8 cellular contexts compared by ENCODE assay signal in the genomic region with DNA sequence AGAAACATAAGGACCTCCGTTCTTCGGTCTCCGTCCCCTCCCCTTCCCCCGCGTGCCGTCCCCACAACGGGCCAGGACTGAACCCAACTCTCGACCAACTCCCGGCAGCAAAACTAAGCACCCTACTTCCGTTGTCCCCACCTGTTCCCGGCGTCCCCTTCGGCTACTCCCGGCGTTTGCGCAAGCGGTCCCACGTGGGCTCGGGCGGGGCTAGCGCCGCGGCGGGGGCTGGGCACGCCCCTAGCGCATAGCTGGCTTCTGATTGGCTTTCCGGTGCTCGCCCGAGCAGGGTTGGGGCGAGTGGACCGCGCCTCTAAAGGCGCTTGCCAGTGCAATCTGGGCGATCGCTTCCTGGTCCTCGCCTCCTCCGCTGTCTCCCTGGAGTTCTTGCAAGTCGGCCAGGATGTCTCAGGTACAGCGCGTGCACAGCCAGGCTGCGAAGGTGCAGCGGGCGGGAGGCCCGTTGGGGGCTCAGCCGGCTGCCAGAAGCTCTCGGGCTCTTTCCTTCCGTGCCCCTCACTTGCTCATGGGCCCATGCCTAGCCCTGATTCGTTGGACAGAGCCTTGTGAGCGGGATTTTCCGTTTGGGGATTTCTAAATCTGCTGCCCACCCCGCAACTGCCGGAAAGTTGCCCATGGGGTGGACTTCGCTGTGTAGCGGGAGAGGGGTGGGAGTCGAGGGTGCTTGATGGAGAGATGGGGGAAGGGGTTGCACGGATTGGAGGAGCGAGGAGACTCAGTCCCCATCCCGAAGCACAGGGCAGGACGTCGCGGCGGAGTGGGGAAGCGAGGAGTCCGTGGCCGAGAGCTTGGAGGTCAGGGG. TPM values are rescaled to one million over a fixed set of nuclear protein-coding genes. Genes with fewer than 3 reads are reported as not detected.
A peak's percentile ranks its signal among the peaks of the same experiment; 100 is the strongest.
DNase-seq lines count a peak whose midpoint lies in the region; ATAC-seq and TF ChIP-seq lines count a peak whose summit lies in the region.

TSS of gene C2orf76 (minus strand) at position 186 of the 823 bp plus-strand sequence. CDS start 26,875 bp downstream, outside the sequence.
TSS of gene DBI (plus strand) at position 329 of the 823 bp plus-strand sequence. CDS start at position 404, 75 bp downstream.

- peak; percentile 95 for ATAC-seq in HG02678 (IDR thresholded peaks at IDR 0.05; ENCODE audit: unreplicated experiment)
- ATAC-seq in activated naive CD8-positive, alpha-beta T cell treated with anti-CD3 and anti-CD28 coated beads, Interleukin-2, amount 50 U/mL, for 24 hours: peak; percentile 94
- ATAC-seq in Right ventricle myocardium superior (ENCODE audit: poor library complexity): peak; percentile 96

- peaks cover 57% of the 10 kb centered on the region for H3K79me2 ChIP-seq in SU-DHL-6 (ENCODE audit: insufficient read depth, low read length)
- H3K79me2 ChIP-seq in parathyroid adenoma: peaks cover 20% of the 10 kb centered on the region

- H3K27ac ChIP-seq in SU-DHL-6 (ENCODE audit: low read depth, low read length): peak within 1 kb of the TSS; percentile 82
- peak within 1 kb of the TSS; percentile 98 for H3K27ac ChIP-seq in parathyroid adenoma
- H3K27ac ChIP-seq in tibial nerve: peak within 1 kb of the TSS; percentile 69 to 91 (median 88)

- H3K27me3 ChIP-seq in SU-DHL-6 (ENCODE audit: low read length): no peaks in the 10 kb centered on the region
- H3K27me3 ChIP-seq in parathyroid adenoma (ENCODE audit: control insufficient read depth, insufficient read depth, low read length): no peaks in the 10 kb centered on the region
- no peaks in the 10 kb centered on the region for H3K27me3 ChIP-seq in tibial nerve

- H3K36me3 ChIP-seq in SU-DHL-6 (ENCODE audit: low read length): peaks cover 32% of the 10 kb centered on the region
- no peaks in the 10 kb centered on the region for H3K36me3 ChIP-seq in parathyroid adenoma (ENCODE audit: control insufficient read depth, insufficient read depth, low read length)
- H3K36me3 ChIP-seq in tibial nerve: peaks cover 0 to 36% (median 0%) of the 10 kb centered on the region in 3 donors

- H3K9ac ChIP-seq in SU-DHL-6 (ENCODE audit: low read length): peak within 1 kb of the TSS; percentile 99
- H3K9ac ChIP-seq in parathyroid adenoma: peak within 1 kb of the TSS; percentile 67

- peak within 1 kb of the TSS; percentile 42 for H2AFZ ChIP-seq in SU-DHL-6 (ENCODE audit: low read depth, low read length, severe bottlenecking)
- peak within 1 kb of the TSS; percentile 92 for H2AFZ ChIP-seq in parathyroid adenoma

- H3K27ac Mint-ChIP-seq in activated naive CD8-positive, alpha-beta T cell treated with anti-CD3 and anti-CD28 coated beads, Interleukin-2, amount 50 U/mL, for 24 hours: peak within 1 kb of the TSS; percentile 100

- peaks cover under 1% of the 10 kb centered on the region for H3K9me3 Mint-ChIP-seq in activated naive CD8-positive, alpha-beta T cell treated with anti-CD3 and anti-CD28 coated beads, Interleukin-2, amount 50 U/mL, for 24 hours

- peaks cover 17% of the 10 kb centered on the region; the same call in 1 of the 2 replicates for H4K20me1 ChIP-seq in SU-DHL-6 (ENCODE audit: low read depth, low read length)

- H3K4me2 ChIP-seq in SU-DHL-6 (ENCODE audit: low read depth, low read length, poor library complexity, severe bottlenecking): peak within 1 kb of the TSS; percentile 86
- H3K4me2 ChIP-seq in parathyroid adenoma (ENCODE audit: low read length): peak within 1 kb of the TSS; percentile 93

- no peak for TF ChIP-seq CTCF in SU-DHL-6 (IDR thresholded peaks at IDR 0.05; ENCODE audit: insufficient read depth, low read length, poor library complexity, severe bottlenecking)
- TF ChIP-seq CTCF in parathyroid adenoma (IDR thresholded peaks at IDR 0.05): peak; percentile 1
- TF ChIP-seq CTCF in tibial nerve (IDR thresholded peaks at IDR 0.05): peak in 1 of 5 experiments; percentile 33

- peak within 1 kb of the TSS; percentile 100 for H3K4me3 Mint-ChIP-seq in activated naive CD8-positive, alpha-beta T cell treated with anti-CD3 and anti-CD28 coated beads, Interleukin-2, amount 50 U/mL, for 24 hours

- peaks cover 40% of the 10 kb centered on the region for H3K4me1 Mint-ChIP-seq in activated naive CD8-positive, alpha-beta T cell treated with anti-CD3 and anti-CD28 coated beads, Interleukin-2, amount 50 U/mL, for 24 hours

- peak; percentile 96 for TF ChIP-seq POLR2A in GM10847 (IDR thresholded peaks at IDR 0.05; ENCODE audit: extremely low read depth, insufficient read length)
- peak; percentile 72 to 91 for TF ChIP-seq POLR2A in tibial nerve (IDR thresholded peaks at IDR 0.05)

- H3K4me3 ChIP-seq in SU-DHL-6 (ENCODE audit: insufficient read depth, low read length, poor library complexity, severe bottlenecking) (peak within 1 kb of the TSS; percentile 99), parathyroid adenoma (ENCODE audit: low read depth, low read length) (peak within 1 kb of the TSS; percentile 94), tibial nerve (peak within 1 kb of the TSS; percentile 63 to 84 (median 78))

- WGBS in tibial nerve, 2 donors: 0 to 1% methylated on average over 55 to 56 of the region's 65 CpGs

- no peaks in the 10 kb centered on the region for H3K9me2 ChIP-seq in SU-DHL-6 (replicated peaks; ENCODE audit: insufficient read depth, low read length)

- peak; percentile 95 to 98 for TF ChIP-seq EP300 in tibial nerve (IDR thresholded peaks at IDR 0.05)

- peaks cover 44% of the 10 kb centered on the region for H3K36me3 Mint-ChIP-seq in activated naive CD8-positive, alpha-beta T cell treated with anti-CD3 and anti-CD28 coated beads, Interleukin-2, amount 50 U/mL, for 24 hours (ENCODE audit: low read depth)

- H3K27me3 Mint-ChIP-seq in activated naive CD8-positive, alpha-beta T cell treated with anti-CD3 and anti-CD28 coated beads, Interleukin-2, amount 50 U/mL, for 24 hours: no peaks in the 10 kb centered on the region

- peak; percentile 86 for DNase-seq in NCI-H128 (lab: John Stamatoyannopoulos, UW; ENCODE audit: unreplicated experiment)
- peak; percentile 93 for DNase-seq in activated naive CD8-positive, alpha-beta T cell treated with anti-CD3 and anti-CD28 coated beads, Interleukin-2, amount 50 U/mL, for 24 hours
- DNase-seq in Right ventricle myocardium superior: peak; percentile 96
- DNase-seq in tibial nerve (ENCODE audit: low spot score in 2 of 2): peak; percentile 87 to 88

- intact Hi-C loops in Right ventricle myocardium superior (cut with DNase I): no loop called here

- peaks cover 39% of the 10 kb centered on the region for H3K4me1 ChIP-seq in parathyroid adenoma
- peaks cover 0 to 59% (median 24%) of the 10 kb centered on the region in 4 donors for H3K4me1 ChIP-seq in tibial nerve

- H3K9me3 ChIP-seq in SU-DHL-6 (ENCODE audit: insufficient read depth, low read length) (no peaks in the 10 kb centered on the region), parathyroid adenoma (ENCODE audit: control insufficient read depth, low read length) (no peaks in the 10 kb centered on the region), tibial nerve (no peaks in the 10 kb centered on the region)

- 0 out of 2 replicates have a peak, but pooled peaks cover 4% of the 10 kb centered on the region for H3F3A ChIP-seq in SU-DHL-6 (ENCODE audit: insufficient read depth)

RNA-seq across cellular contexts. Expression of gene C2orf76, which starts in this region (rescaled TPM):
- total RNA-seq in Right ventricle myocardium superior (7.9 TPM), tibial nerve (10 to 100 TPM in 2 of 4 donors, 1 to 10 TPM in 2; 1.4 to 14.2 (median 9.4) TPM)

RNA-seq across cellular contexts. Expression of gene DBI, which starts in this region (rescaled TPM):
- total RNA-seq in Right ventricle myocardium superior (284 TPM), tibial nerve (100 to 1,000 TPM in 2 of 4 donors, 10 to 100 TPM in 2; 73.7 to 135 (median 105) TPM)

Comparison
In these comparisons a context has a peak if more than half of its experiments do, and no peak if none do; other contexts are left out.
1. Peak in every context shown above with its lines: DNase-seq, ATAC-seq, H3K4me3 ChIP-seq and H3K27ac ChIP-seq.